8 cellular contexts compared by ENCODE assay signal in genomic region chr22:25420114-25420441, GRCh38.
DNase-seq lines count a peak whose midpoint lies in the region; ATAC-seq and TF ChIP-seq lines count a peak whose summit lies in the region.
"Not testable (repeated sequence)": the region's sequence is repeated elsewhere in the genome, so short reads cannot be mapped to it uniquely, and the experiment has no call there.

No MANE protein-coding gene starts in this region.

- H3K4me3 ChIP-seq in BLaER1: not testable (repeated sequence)
- H3K4me3 ChIP-seq in GM23338: peak overlapping the region; percentile 76
- peak overlapping the region; percentile 67 for H3K4me3 ChIP-seq in coronary artery

- H3K4me3 Mint-ChIP-seq in GM23338 (peak overlapping the region; percentile 47), T-helper 17 cell (peak overlapping the region; percentile 81), immature natural killer cell (peak overlapping the region in 3 of 5 donors; percentile 34 to 70 (median 61))
- peak overlapping the region; percentile 39 for H3K4me3 Mint-ChIP-seq in activated T-helper 17 cell treated with anti-CD3 and anti-CD28 coated beads, Interleukin-2, amount 50 U/mL, for 72 hours
- H3K4me3 Mint-ChIP-seq in natural killer cell treated with Interleukin-12 subunit alpha and Interleukin-12 subunit beta and Interleukin-15 and Interleukin-18, amount 100 ng/mL, for 72 hours: peak overlapping the region; percentile 50
- H3K4me3 Mint-ChIP-seq in stimulated activated naive CD8-positive, alpha-beta T cell treated with anti-CD3 and anti-CD28 coated beads, Interleukin-15, amount 100 ng/mL, for 72 hours: peak overlapping the region; percentile 67 to 72

- not testable (repeated sequence) for H4K20me1 ChIP-seq in BLaER1; GM23338 (replicated peaks; ENCODE audit: insufficient read depth)

- H3K9me2 ChIP-seq in GM23338 (ENCODE audit: insufficient read depth): not testable (repeated sequence)

- peak overlapping the region; percentile 98 for H2AFZ ChIP-seq in GM23338

- DNase-seq in GM23338 (ENCODE audit: low spot score); T-helper 17 cell; coronary artery (ENCODE audit: low spot score); immature natural killer cell; natural killer cell treated with Interleukin-12 subunit alpha and Interleukin-12 subunit beta and Interleukin-15 and Interleukin-18, amount 100 ng/mL, for 72 hours (ENCODE audit: low spot score); stimulated activated naive CD8-positive, alpha-beta T cell treated with anti-CD3 and anti-CD28 coated beads, Interleukin-15, amount 100 ng/mL, for 72 hours: not testable (repeated sequence)

- peaks cover 49% of the 10 kb centered on the region for H3K27me3 ChIP-seq in BLaER1
- peaks cover 75% of the 10 kb centered on the region for H3K27me3 ChIP-seq in GM23338 (ENCODE audit: insufficient read depth)

- peaks cover 30% of the 10 kb centered on the region for H3K4me1 Mint-ChIP-seq in GM23338
- H3K4me1 Mint-ChIP-seq in T-helper 17 cell: peaks cover 14% of the 10 kb centered on the region
- not testable (repeated sequence) for H3K4me1 Mint-ChIP-seq in activated T-helper 17 cell treated with anti-CD3 and anti-CD28 coated beads, Interleukin-2, amount 50 U/mL, for 72 hours
- H3K4me1 Mint-ChIP-seq in immature natural killer cell: peaks cover 15 to 21% of the 10 kb centered on the region in 2 donors
- H3K4me1 Mint-ChIP-seq in natural killer cell treated with Interleukin-12 subunit alpha and Interleukin-12 subunit beta and Interleukin-15 and Interleukin-18, amount 100 ng/mL, for 72 hours (ENCODE audit: low read depth in 2 of 2): peaks cover 16% of the 10 kb centered on the region in 2 donors
- H3K4me1 Mint-ChIP-seq in stimulated activated naive CD8-positive, alpha-beta T cell treated with anti-CD3 and anti-CD28 coated beads, Interleukin-15, amount 100 ng/mL, for 72 hours: peaks cover 26% of the 10 kb centered on the region

- H3K4me2 ChIP-seq in BLaER1 (peak overlapping the region; percentile 72; the same call in 1 of the 2 replicates), GM23338 (peak overlapping the region; percentile 76)

- peak; percentile 2; the same call in 1 of the 3 replicates for ATAC-seq in GM23338
- ATAC-seq in T-helper 17 cell; activated T-helper 17 cell treated with anti-CD3 and anti-CD28 coated beads, Interleukin-2, amount 50 U/mL, for 72 hours (replicated peaks); natural killer cell treated with Interleukin-12 subunit alpha and Interleukin-12 subunit beta and Interleukin-15 and Interleukin-18, amount 100 ng/mL, for 72 hours; stimulated activated naive CD8-positive, alpha-beta T cell treated with anti-CD3 and anti-CD28 coated beads, Interleukin-15, amount 100 ng/mL, for 72 hours: not testable (repeated sequence)

- H3K9ac ChIP-seq in BLaER1: not testable (repeated sequence)

- not testable (repeated sequence) for TF ChIP-seq CTCF in GM23338 (conservative IDR thresholded peaks at IDR 0.05; ENCODE audit: low read depth in 2 of 2); coronary artery (IDR thresholded peaks at IDR 0.05)

- H3K27ac ChIP-seq in BLaER1; GM23338 (ENCODE audit: low read depth); coronary artery: not testable (repeated sequence)

- H3K9me3 Mint-ChIP-seq in GM23338; activated T-helper 17 cell treated with anti-CD3 and anti-CD28 coated beads, Interleukin-2, amount 50 U/mL, for 72 hours; immature natural killer cell; natural killer cell treated with Interleukin-12 subunit alpha and Interleukin-12 subunit beta and Interleukin-15 and Interleukin-18, amount 100 ng/mL, for 72 hours; stimulated activated naive CD8-positive, alpha-beta T cell treated with anti-CD3 and anti-CD28 coated beads, Interleukin-15, amount 100 ng/mL, for 72 hours: not testable (repeated sequence)

- H3F3A ChIP-seq in GM23338 (replicated peaks; ENCODE audit: low read depth): not testable (repeated sequence)

- not testable (repeated sequence) for H3K79me2 ChIP-seq in GM23338 (replicated peaks; ENCODE audit: insufficient read depth)

- H3K27ac Mint-ChIP-seq in GM23338; activated T-helper 17 cell treated with anti-CD3 and anti-CD28 coated beads, Interleukin-2, amount 50 U/mL, for 72 hours; immature natural killer cell; natural killer cell treated with Interleukin-12 subunit alpha and Interleukin-12 subunit beta and Interleukin-15 and Interleukin-18, amount 100 ng/mL, for 72 hours; stimulated activated naive CD8-positive, alpha-beta T cell treated with anti-CD3 and anti-CD28 coated beads, Interleukin-15, amount 100 ng/mL, for 72 hours: not testable (repeated sequence)
- H3K27ac Mint-ChIP-seq in T-helper 17 cell: peak overlapping the region; percentile 8

- not testable (repeated sequence) for H3K36me3 ChIP-seq in BLaER1; GM23338 (ENCODE audit: insufficient read depth)

- H3K27me3 Mint-ChIP-seq in GM23338 (ENCODE audit: insufficient read depth, low read depth, poor library complexity) (peaks cover 45% of the 10 kb centered on the region), T-helper 17 cell (peaks cover 76% of the 10 kb centered on the region), immature natural killer cell (ENCODE audit: low read depth in 3 of 3) (peaks cover 12 to 39% (median 16%) of the 10 kb centered on the region in 3 donors)
- peaks cover 39% of the 10 kb centered on the region for H3K27me3 Mint-ChIP-seq in activated T-helper 17 cell treated with anti-CD3 and anti-CD28 coated beads, Interleukin-2, amount 50 U/mL, for 72 hours
- H3K27me3 Mint-ChIP-seq in natural killer cell treated with Interleukin-12 subunit alpha and Interleukin-12 subunit beta and Interleukin-15 and Interleukin-18, amount 100 ng/mL, for 72 hours: peaks cover 41 to 51% of the 10 kb centered on the region in 2 donors
- H3K27me3 Mint-ChIP-seq in stimulated activated naive CD8-positive, alpha-beta T cell treated with anti-CD3 and anti-CD28 coated beads, Interleukin-15, amount 100 ng/mL, for 72 hours: peaks cover 85% of the 10 kb centered on the region

- H3K36me3 Mint-ChIP-seq in GM23338 (ENCODE audit: low read depth); T-helper 17 cell (ENCODE audit: low read depth); activated T-helper 17 cell treated with anti-CD3 and anti-CD28 coated beads, Interleukin-2, amount 50 U/mL, for 72 hours (ENCODE audit: low read depth); immature natural killer cell; natural killer cell treated with Interleukin-12 subunit alpha and Interleukin-12 subunit beta and Interleukin-15 and Interleukin-18, amount 100 ng/mL, for 72 hours: not testable (repeated sequence)

- peaks cover 19% of the 10 kb centered on the region for H3K9me3 ChIP-seq in BLaER1
- not testable (repeated sequence) for H3K9me3 ChIP-seq in T-helper 17 cell (ENCODE audit: control insufficient read depth, low read length, poor library complexity, severe bottlenecking)

- H3K4me1 ChIP-seq in BLaER1 (peaks cover 28% of the 10 kb centered on the region), GM23338 (ENCODE audit: insufficient read depth) (peaks cover 23% of the 10 kb centered on the region)

TF ChIP-seq in GM23338, 12 proteins besides CTCF, POLR2A, EP300 and RAD21:
- TF ChIP-seq EZH2 (IDR thresholded peaks at IDR 0.05; ENCODE audit: low read depth, unreplicated experiment): peak; percentile 76
TF ChIP-seq in GM23338: peak in this region for 1; not testable (repeated sequence) for 11.
